Comparison of ENCODE assay signal across 24 cellular contexts in the genomic region with DNA sequence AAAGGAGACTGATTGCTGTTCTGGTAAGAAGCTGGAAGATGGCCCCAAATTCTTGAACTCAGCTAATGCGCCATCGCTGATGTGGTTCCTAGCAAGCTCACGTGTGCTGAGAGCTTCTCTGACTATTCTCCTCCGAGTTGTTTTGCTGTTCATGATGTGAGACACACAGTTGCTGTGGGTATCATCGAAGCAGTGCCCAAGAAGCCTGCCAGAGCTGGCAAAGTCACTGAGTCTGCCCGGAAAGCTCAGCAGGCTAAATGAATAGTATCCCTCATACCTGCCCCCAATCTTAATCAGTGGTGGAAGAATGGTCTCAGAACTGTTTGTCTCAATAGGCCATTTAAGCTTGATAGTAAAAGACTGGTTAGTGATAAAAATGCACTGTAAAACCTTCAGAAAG. TPM values are rescaled to one million over a fixed set of nuclear protein-coding genes. Genes with fewer than 3 reads are reported as not detected.
DNase-seq lines count a peak whose midpoint lies in the region; ATAC-seq, FAIRE-seq and TF ChIP-seq lines count a peak whose summit lies in the region.
"Had no signal": no experiment of that assay in that cellular context is flagged by ENCODE, and none has a peak within 500 bp of the region (broad histone marks: within the 10 kb centered on the region; RNA-seq: fewer than 3 reads in every experiment).

No MANE protein-coding gene starts in this region.

- H3K9me3 ChIP-seq in PC-3 (ENCODE audit: low read length) (no peaks in the 10 kb centered on the region), K562 (replicated peaks; ENCODE audit: control insufficient read depth, insufficient read depth, low read depth, low read length) (no peaks in the 10 kb centered on the region), fibroblast of lung (ENCODE audit: control insufficient read depth, insufficient read depth, low read depth, low read length) (no peaks in the 10 kb centered on the region), Caco-2 (no peaks in the 10 kb centered on the region), MG63 (no peaks in the 10 kb centered on the region)
- H3K9me3 ChIP-seq: BLaER1 treated with 17β-estradiol and CSF1 and Interleukin-3, amounts not matched to agents 10 nM and 100 nM had no signal

- H3K36me3 ChIP-seq in PC-3 (ENCODE audit: low read depth, low read length) (no peaks in the 10 kb centered on the region), K562 (ENCODE audit: control insufficient read depth, insufficient read depth, low read length) (no peaks in the 10 kb centered on the region), fibroblast of lung (ENCODE audit: control insufficient read depth, insufficient read depth, low read length) (no peaks in the 10 kb centered on the region), Caco-2 (ENCODE audit: control insufficient read depth, insufficient read depth, low read length) (no peaks in the 10 kb centered on the region), MG63 (no peaks in the 10 kb centered on the region)
- H3K36me3 ChIP-seq: BLaER1 treated with 17β-estradiol and CSF1 and Interleukin-3, amounts not matched to agents 10 nM and 100 nM had no signal

- H3K4me1 ChIP-seq in PC-3 (ENCODE audit: insufficient read depth, low read length) (no peaks in the 10 kb centered on the region), K562 (replicated peaks in 1 of 2; ENCODE audit: control insufficient read depth in 2 of 2, insufficient read depth in 2 of 2, low read length in 2 of 2) (no peaks in the 10 kb centered on the region), fibroblast of lung (ENCODE audit: control insufficient read depth, extremely low read depth, insufficient read depth, low read length) (no peaks in the 10 kb centered on the region), Caco-2 (no peaks in the 10 kb centered on the region)
- H3K4me1 ChIP-seq: BLaER1 treated with 17β-estradiol and CSF1 and Interleukin-3, amounts not matched to agents 10 nM and 100 nM had no signal

- H3K4me2 ChIP-seq in PC-3 (ENCODE audit: low read length) (no peak overlapping the region), K562 (ENCODE audit: insufficient read depth, low read length) (no peak overlapping the region), fibroblast of lung (ENCODE audit: extremely low read depth, insufficient read depth, low read length) (no peak overlapping the region)
- H3K4me2 ChIP-seq: BLaER1 treated with 17β-estradiol and CSF1 and Interleukin-3, amounts not matched to agents 10 nM and 100 nM had no signal

- intact Hi-C loops in PC-3 (cut with micrococcal nuclease) = loop anchor here (2.0 to 5.0 kb wide), 3 partner anchors 67 to 866 kb away; a partner anchor contains a TSS
- intact Hi-C loops in K562 (cut with micrococcal nuclease) = loop anchor here (1.0 to 10.0 kb wide), 7 partner anchors 29 to 813 kb away; a partner anchor contains a TSS
- intact Hi-C loops in Caco-2 (cut with micrococcal nuclease; ENCODE audit: unreplicated experiment) = loop anchor here (1.0 to 5.0 kb wide), 5 partner anchors 28 to 811 kb away; a partner anchor contains a TSS

- no peak for TF ChIP-seq EP300 in K562 (IDR thresholded peaks at IDR 0.05; ENCODE audit: low read length)

- H3K4me3 ChIP-seq in PC-3 (ENCODE audit: low read length) = no peak overlapping the region
- H3K4me3 ChIP-seq in K562 = no peak overlapping the region
- H3K4me3 ChIP-seq in fibroblast of lung (replicated peaks in 1 of 4; ENCODE audit: control extremely low read depth in 1 of 4, insufficient read depth in 1 of 4, low read depth in 3 of 4, low read length in 4 of 4) = no peak overlapping the region
- no peak overlapping the region for H3K4me3 ChIP-seq in Caco-2 (ENCODE audit: low read depth, low read length)
- H3K4me3 ChIP-seq in MG63 = no peak overlapping the region
- H3K4me3 ChIP-seq: BLaER1 treated with 17β-estradiol and CSF1 and Interleukin-3, amounts not matched to agents 10 nM and 100 nM; SK-N-MC had no signal

- H3K9ac ChIP-seq in PC-3 (ENCODE audit: low read length) = no peak overlapping the region
- no peak overlapping the region for H3K9ac ChIP-seq in K562 (ENCODE audit: insufficient read depth in 1 of 2, low read depth in 2 of 2, low read length in 2 of 2)
- H3K9ac ChIP-seq in fibroblast of lung (ENCODE audit: insufficient read depth, low read length) = no peak overlapping the region
- H3K9ac ChIP-seq: BLaER1 treated with 17β-estradiol and CSF1 and Interleukin-3, amounts not matched to agents 10 nM and 100 nM had no signal

- no peaks in the 10 kb centered on the region for H3K27me3 ChIP-seq in PC-3 (ENCODE audit: low read length)
- peaks cover 4 to 6% of the 10 kb centered on the region in 2 experiments for H3K27me3 ChIP-seq in K562 (ENCODE audit: control insufficient read depth in 2 of 2, insufficient read depth in 2 of 2, low read length in 2 of 2)
- no peaks in the 10 kb centered on the region for H3K27me3 ChIP-seq in fibroblast of lung (ENCODE audit: control insufficient read depth, insufficient read depth, low read length)
- H3K27me3 ChIP-seq in Caco-2 (replicated peaks; ENCODE audit: control insufficient read depth, insufficient read depth, low read length) = no peaks in the 10 kb centered on the region
- no peaks in the 10 kb centered on the region; the same call in 1 of the 2 replicates for H3K27me3 ChIP-seq in MG63
- H3K27me3 ChIP-seq: BLaER1 treated with 17β-estradiol and CSF1 and Interleukin-3, amounts not matched to agents 10 nM and 100 nM had no signal

- no peak for DNase-seq in PC-3
- DNase-seq in K562 (ENCODE audit: extremely low read depth in 1 of 4, low spot score in 3 of 4) = no peak
- no peak for DNase-seq in fibroblast of lung (ENCODE audit: low read depth in 2 of 2)
- DNase-seq in pons (ENCODE audit: low spot score) = peak; percentile 36
- no peak for DNase-seq in activated CD4-positive, alpha-beta T cell treated with anti-CD3 and anti-CD28 coated beads, Interleukin-2, amount 50 U/mL, for 1 hour
- DNase-seq in Caco-2 = no peak
- DNase-seq in MG63 = no peak
- DNase-seq: Calu3; CD8-positive, alpha-beta T cell; DMS153; Kasumi-1; MM.1S; NCI-H1048; NCI-H1417 treated with DMSO at 0.1 percent for 48 hours; NCI-H187; NCI-H446 treated with DMSO at 0.1 percent for 48 hours; NCI-H526 treated with DMSO at 0.1 percent for 48 hours; OCI-M1; Right ventricle myocardium superior had no signal

- H3K27me3 Mint-ChIP-seq in Caco-2 (ENCODE audit: insufficient read depth, unreplicated experiment) = peaks cover 3% of the 10 kb centered on the region

- no peak for TF ChIP-seq POLR2A in K562 (conservative IDR thresholded peaks at IDR 0.05)

- H4K20me1 ChIP-seq in PC-3 (ENCODE audit: low read length) (no peaks in the 10 kb centered on the region), K562 (replicated peaks; ENCODE audit: control insufficient read depth, insufficient read depth, low read length) (no peaks in the 10 kb centered on the region), fibroblast of lung (ENCODE audit: control insufficient read depth, extremely low read depth, insufficient read depth, low read length) (no peaks in the 10 kb centered on the region)
- H4K20me1 ChIP-seq: BLaER1 treated with 17β-estradiol and CSF1 and Interleukin-3, amounts not matched to agents 10 nM and 100 nM had no signal

- ATAC-seq in PC-3 (no peak), K562 (no peak)
- ATAC-seq: CD8-positive, alpha-beta T cell had no signal

- no peak for FAIRE-seq in K562 (lab: Jason Lieb, UNC)
- FAIRE-seq: G401.6, GM18507 had no signal

- no peaks in the 10 kb centered on the region for H3K9me1 ChIP-seq in K562 (ENCODE audit: control insufficient read depth, insufficient read depth, low read length)

- H3K27ac Mint-ChIP-seq in Caco-2 (ENCODE audit: unreplicated experiment) = no peak overlapping the region
- H3K27ac Mint-ChIP-seq: CD8-positive, alpha-beta T cell had no signal

- no peak overlapping the region for H3K4me3 Mint-ChIP-seq in Caco-2 (ENCODE audit: unreplicated experiment)
- H3K4me3 Mint-ChIP-seq: CD8-positive, alpha-beta T cell; IgD-negative memory B cell had no signal

- no peaks in the 10 kb centered on the region for H3K79me2 ChIP-seq in PC-3 (ENCODE audit: low read length)
- no peaks in the 10 kb centered on the region for H3K79me2 ChIP-seq in K562 (ENCODE audit: control insufficient read depth, insufficient read depth, low read length)
- H3K79me2 ChIP-seq in fibroblast of lung (ENCODE audit: control insufficient read depth, insufficient read depth, low read length) = no peaks in the 10 kb centered on the region

- CTCF ChIA-PET in PC-3 (lab: Charles Lee) (no interaction called here), K562 (lab: Yijun Ruan, JAX; ENCODE audit: low intra/inter-chr PET ratio) (interaction anchor here (0.8 kb wide), 1 partner anchor 109 kb away, joined by 3 read pairs; no protein-coding TSS in a partner anchor), Caco-2 (lab: Charles Lee) (interaction anchor here (2.4 kb wide), 2 partner anchors 28 to 232 kb away, joined by 6 to 11 read pairs; a partner anchor contains a TSS)

- in situ Hi-C loops in K562 (cut with MboI) = no loop called here

- no peaks in the 10 kb centered on the region for H3K9me3 Mint-ChIP-seq in Caco-2 (ENCODE audit: unreplicated experiment)
- H3K9me3 Mint-ChIP-seq: CD8-positive, alpha-beta T cell; IgD-negative memory B cell had no signal

- WGBS in K562 (ENCODE audit: insufficient coverage, low coverage, missing lambda C conversion rate) = 4% methylated on average over 6 of the region's 6 CpGs

- POLR2A ChIA-PET in PC-3 (lab: Charles Lee; ENCODE audit: unreplicated experiment) = no interaction called here
- POLR2A ChIA-PET in K562 (lab: Yijun Ruan, JAX) = interaction anchor here (0.7 to 2.9 kb wide), 3 partner anchors 16 to 30 kb away, joined by 3 to 12 read pairs (median 9); a partner anchor contains a TSS
- POLR2A ChIA-PET in Caco-2 (lab: Charles Lee) = interaction anchor here (1.4 kb wide), 1 partner anchor 28 kb away, joined by 5 read pairs; a partner anchor contains a TSS

- H3K4me1 Mint-ChIP-seq in Caco-2 (ENCODE audit: low read depth, unreplicated experiment) = no peaks in the 10 kb centered on the region
- H3K4me1 Mint-ChIP-seq: IgD-negative memory B cell had no signal

- no peak for TF ChIP-seq RAD21 in K562 (CRISPR knock-in tag; conservative IDR thresholded peaks at IDR 0.05 in 1 of 2, IDR thresholded peaks at IDR 0.05 in 1 of 2)

- H3K27ac ChIP-seq in PC-3 (ENCODE audit: low read length) = no peak overlapping the region
- H3K27ac ChIP-seq in K562 (ENCODE audit: extremely low read depth, low read depth, low read length) = no peak overlapping the region
- no peak overlapping the region for H3K27ac ChIP-seq in fibroblast of lung (ENCODE audit: insufficient read depth, low read length)
- H3K27ac ChIP-seq: BLaER1 treated with 17β-estradiol and CSF1 and Interleukin-3, amounts not matched to agents 10 nM and 100 nM; SK-N-MC had no signal

- no peaks in the 10 kb centered on the region for H3F3A ChIP-seq in PC-3 (ENCODE audit: low read length, unreplicated experiment)

- no peak for TF ChIP-seq CTCF in PC-3 (conservative IDR thresholded peaks at IDR 0.05; ENCODE audit: low read depth, low read length)
- no peak for TF ChIP-seq CTCF in K562 (IDR thresholded peaks at IDR 0.05 in 2 of 3, conservative IDR thresholded peaks at IDR 0.05 in 1 of 3; ENCODE audit: insufficient read depth in 2 of 3, low read depth in 1 of 3, low read length in 3 of 3)
- TF ChIP-seq CTCF in fibroblast of lung (conservative IDR thresholded peaks at IDR 0.05 in 1 of 2, IDR thresholded peaks at IDR 0.05 in 1 of 2; ENCODE audit: low read depth in 1 of 2, low read length in 2 of 2) = no peak
- no peak for TF ChIP-seq CTCF in Caco-2 (IDR thresholded peaks at IDR 0.05; ENCODE audit: insufficient read depth in 1 of 2, low read depth in 1 of 2, low read length in 1 of 2, severe bottlenecking in 1 of 2, unreplicated experiment in 1 of 2)

- BruUV-seq in PC-3 (replicated peaks; lab: Mats Ljungman, UMichigan) = no TSS peak
- BruUV-seq in K562 (replicated peaks; lab: Mats Ljungman, UMichigan) = no TSS peak
- no TSS peak for BruUV-seq in Caco-2 (replicated peaks; lab: Mats Ljungman, UMichigan)

- 0 out of 2 replicates have a peak overlapping the region, but pooled peaks have one; percentile 48 for H2AFZ ChIP-seq in PC-3 (ENCODE audit: low read length)
- H2AFZ ChIP-seq in K562 (ENCODE audit: low read depth, low read length) = 0 out of 2 replicates have a peak overlapping the region, but pooled peaks have one; percentile 40
- peak overlapping the region; percentile 22 for H2AFZ ChIP-seq in fibroblast of lung (ENCODE audit: low read length)

- H3K36me3 Mint-ChIP-seq in Caco-2 (ENCODE audit: insufficient read depth, unreplicated experiment) = no peaks in the 10 kb centered on the region
- H3K36me3 Mint-ChIP-seq: CD8-positive, alpha-beta T cell; IgD-negative memory B cell had no signal

- no peaks in the 10 kb centered on the region for H3K9me2 ChIP-seq in PC-3 (replicated peaks; ENCODE audit: low read length)

RNA-seq across cellular contexts. Expression of a gene that starts 28.3 kb away (rescaled TPM):
- 119 and 171 TPM in 2 replicates for total RNA-seq in PC-3 (2014; rRNA removed)
- total RNA-seq in K562 (2011; cell fraction: chromatin; rRNA removed; ENCODE audit: low replicate concordance) = 137 and 633 TPM in 2 replicates
- total RNA-seq in K562 (2011; cell fraction: nucleolus; rRNA removed) = 47.0 and 65.4 TPM in 2 replicates
- total RNA-seq in K562 (2011; cell fraction: nucleoplasm; rRNA removed) = 148 and 223 TPM in 2 replicates
- total RNA-seq in K562 (2014; rRNA removed) = 182 and 286 TPM in 2 replicates
- total RNA-seq in K562 (2014; rRNA removed; fragmentation: Illumina TruSeq; extraction: Trizol) = 206 and 262 TPM in 2 replicates
- 253 and 263 TPM in 2 replicates for total RNA-seq in K562 (2015; rRNA removed; fragmentation: Illumina TruSeq; extraction: Trizol)
- total RNA-seq in K562 (2021) = 144 and 165 TPM in 2 replicates
- 96.1 and 102 TPM in 2 replicates for polyA plus RNA-seq in K562 (2011; rRNA removed)
- 23.3 and 33.3 TPM in 2 replicates for polyA plus RNA-seq in K562 (2011; cell fraction: cytosol; rRNA removed)
- 105 and 150 TPM in 2 replicates for polyA plus RNA-seq in K562 (2011; cell fraction: nucleus; rRNA removed)
- polyA plus RNA-seq in K562 (2012) = 53.6 and 80.8 TPM in 2 replicates
- polyA plus RNA-seq in K562 (2014; fragmentation: Illumina TruSeq; extraction: Trizol) = 165 and 195 TPM in 2 replicates
- 10 to 100 TPM; 65.4 to 87.3 TPM for polyA plus RNA-seq in K562 (2014; fragmentation: Nextera tagmentation; extraction: Ambion mirVana)
- 93.8 and 116 TPM in 2 replicates for polyA plus RNA-seq in K562 (2014; rRNA removed)
- polyA minus RNA-seq in K562 (2011; rRNA and poly(A)+ RNA removed) = 302 and 350 TPM in 2 replicates
- polyA minus RNA-seq in K562 (2011; cell fraction: cytosol; rRNA and poly(A)+ RNA removed) = 82.9 and 149 TPM in 2 replicates
- polyA minus RNA-seq in K562 (2011; cell fraction: nucleus; rRNA and poly(A)+ RNA removed) = 169 and 344 TPM in 2 replicates
- 69.9 and 82.6 TPM in 2 replicates for total RNA-seq in fibroblast of lung
- polyA plus RNA-seq in fibroblast of lung = 99.8 and 102 TPM in 2 replicates
- 88.3 and 99.2 TPM in 2 replicates for polyA plus RNA-seq in fibroblast of lung (2012)
- polyA minus RNA-seq in fibroblast of lung (ENCODE audit: low replicate concordance) = 16.7 and 48.2 TPM in 2 replicates
- total RNA-seq in Caco-2 (2022) = 178 and 182 TPM in 2 replicates
- total RNA-seq in MG63 (2014; rRNA removed; shearing (Covaris generic); ENCODE audit: low replicate concordance) = 58.5 and 108 TPM in 2 replicates
